8 cellular contexts compared by ENCODE assay signal in the genomic region with DNA sequence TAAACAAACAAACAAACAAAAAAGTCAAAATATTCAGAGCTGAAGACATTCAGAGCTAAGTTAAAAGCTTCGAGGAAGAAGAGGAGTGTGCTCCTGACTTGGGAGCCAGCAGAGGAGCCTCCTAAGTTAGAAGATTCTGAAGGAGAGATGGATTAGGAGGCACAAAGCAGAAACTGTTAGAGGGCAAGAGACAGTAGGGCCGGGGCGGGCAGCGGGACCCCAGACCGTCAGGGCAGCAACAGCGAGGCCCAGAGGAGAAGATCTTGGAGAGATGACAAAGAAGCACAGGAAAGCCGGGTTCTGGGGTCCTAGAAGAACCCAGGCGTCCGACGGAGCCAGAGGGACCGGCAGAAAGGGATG. TPM values are rescaled to one million over a fixed set of nuclear protein-coding genes. Genes with fewer than 3 reads are reported as not detected.
A peak's percentile ranks its signal among the peaks of the same experiment; 100 is the strongest.
DNase-seq lines count a peak whose midpoint lies in the region; ATAC-seq and TF ChIP-seq lines count a peak whose summit lies in the region.

No MANE protein-coding gene starts in this region.

- H3K79me2 ChIP-seq in HCT116 (ENCODE audit: insufficient read depth, low read length) = no peaks in the 10 kb centered on the region

- no peak for TF ChIP-seq RAD21 in HCT116 (IDR thresholded peaks at IDR 0.05; ENCODE audit: low read depth)

- WGBS in right cardiac atrium = 3% methylated on average over 11 of the region's 11 CpGs

- RAD21 ChIA-PET in HCT116 (lab: Charles Lee; ENCODE audit: low non-redundant PET in 1 of 2, low total read pairs in 2 of 2, uncharacterized antibody in 2 of 2, unreplicated experiment in 2 of 2) = no interaction called here

- ATAC-seq in HCT116 (peak; percentile 23; the same call in 1 of the 2 replicates), right cardiac atrium (peak; percentile 28 to 47)
- ATAC-seq in activated T-helper 17 cell treated with anti-CD3 and anti-CD28 coated beads, Interleukin-2, amount 50 U/mL, for 72 hours (replicated peaks) = no peak

- DNase-seq in HCT116 (ENCODE audit: low read depth, low spot score) = no peak
- DNase-seq in right cardiac atrium = no peak
- no peak for DNase-seq in GOT3 (lab: John Stamatoyannopoulos, UW)
- no peak for DNase-seq in putamen (ENCODE audit: low spot score)
- DNase-seq in SHP77 treated with DMSO at 0.1 percent for 48 hours (lab: John Stamatoyannopoulos, UW) = no peak
- DNase-seq in stimulated activated naive CD4-positive, alpha-beta T cell treated with Interleukin-2 at 50 U/mL for 16 hours (lab: John Stamatoyannopoulos, UW) = no peak

- intact Hi-C loops in HCT116 (cut with micrococcal nuclease) = no loop called here
- intact Hi-C loops in right cardiac atrium (cut with DNase I) = no loop called here

- peak overlapping the region; percentile 54 for H2AFZ ChIP-seq in HCT116 (ENCODE audit: low read depth, low read length, poor library complexity, severe bottlenecking)

- no peak overlapping the region for H3K27ac Mint-ChIP-seq in activated T-helper 17 cell treated with anti-CD3 and anti-CD28 coated beads, Interleukin-2, amount 50 U/mL, for 72 hours

- H3K9me2 ChIP-seq in HCT116 (ENCODE audit: insufficient read depth) = no peaks in the 10 kb centered on the region

- POLR2A ChIA-PET in HCT116 (lab: Charles Lee) = no interaction called here

- H3K36me3 Mint-ChIP-seq in activated T-helper 17 cell treated with anti-CD3 and anti-CD28 coated beads, Interleukin-2, amount 50 U/mL, for 72 hours (ENCODE audit: low read depth) = no peaks in the 10 kb centered on the region

- peak overlapping the region; percentile 75 for H3K4me2 ChIP-seq in HCT116 (ENCODE audit: low read length)

- no TSS peak for BruUV-seq in HCT116 (replicated peaks; lab: Mats Ljungman, UMichigan)

- no peaks in the 10 kb centered on the region for H3K9me3 Mint-ChIP-seq in activated T-helper 17 cell treated with anti-CD3 and anti-CD28 coated beads, Interleukin-2, amount 50 U/mL, for 72 hours

- no peaks in the 10 kb centered on the region for H3K27me3 ChIP-seq in HCT116 (ENCODE audit: insufficient read depth, low read length)
- no peaks in the 10 kb centered on the region for H3K27me3 ChIP-seq in right cardiac atrium (ENCODE audit: control insufficient read depth, insufficient read depth)

- peak overlapping the region; percentile 66 for H3K4me3 Mint-ChIP-seq in activated T-helper 17 cell treated with anti-CD3 and anti-CD28 coated beads, Interleukin-2, amount 50 U/mL, for 72 hours

- CTCF ChIA-PET in HCT116 (lab: Charles Lee) = no interaction called here

- H3K27ac ChIP-seq in HCT116 (ENCODE audit: low read depth, low read length) = no peak overlapping the region
- H3K27ac ChIP-seq in right cardiac atrium (ENCODE audit: low read length) = peak overlapping the region; percentile 1
- peak overlapping the region in 9 of 21 experiments; percentile 40 to 78 (median 60) for H3K27ac ChIP-seq in skin epidermis

- peaks cover 5% of the 10 kb centered on the region for H3K4me1 Mint-ChIP-seq in activated T-helper 17 cell treated with anti-CD3 and anti-CD28 coated beads, Interleukin-2, amount 50 U/mL, for 72 hours

- no peak for TF ChIP-seq CTCF in HCT116 (IDR thresholded peaks at IDR 0.05 in 2 of 3, conservative IDR thresholded peaks at IDR 0.05 in 1 of 3; ENCODE audit: borderline replicate concordance in 1 of 3, insufficient read depth in 1 of 3, low read depth in 2 of 3, low read length in 2 of 3)

- peak overlapping the region; percentile 51; the same call in 1 of the 2 replicates for H3K9ac ChIP-seq in HCT116 (ENCODE audit: low read length)

- H4K20me1 ChIP-seq in HCT116 (ENCODE audit: insufficient read depth) = no peaks in the 10 kb centered on the region

- no peaks in the 10 kb centered on the region for H3K36me3 ChIP-seq in HCT116 (ENCODE audit: control insufficient read depth in 1 of 2, insufficient read depth in 2 of 2, low read length in 2 of 2)

- H3K4me1 ChIP-seq in HCT116 (ENCODE audit: control insufficient read depth in 1 of 2, insufficient read depth in 2 of 2, low read length in 2 of 2) = peaks cover 0 to 10% of the 10 kb centered on the region in 2 experiments; a peak in 3 of 4 replicates
- H3K4me1 ChIP-seq in right cardiac atrium (ENCODE audit: control insufficient read depth, insufficient read depth, low read length) = no peaks in the 10 kb centered on the region

- no peaks in the 10 kb centered on the region for H3K9me3 ChIP-seq in HCT116 (ENCODE audit: control insufficient read depth in 1 of 2, insufficient read depth in 1 of 2, low read depth in 1 of 2, low read length in 2 of 2)
- H3K9me3 ChIP-seq in right cardiac atrium (ENCODE audit: control insufficient read depth, low read length) = no peaks in the 10 kb centered on the region

- no peak for TF ChIP-seq POLR2A in HCT116 (IDR thresholded peaks at IDR 0.05; ENCODE audit: borderline replicate concordance, extremely low read depth, insufficient read depth, insufficient read length)

- peak overlapping the region; percentile 52 to 61 for H3K4me3 ChIP-seq in HCT116 (replicated peaks in 1 of 2; ENCODE audit: low read depth in 1 of 2, low read length in 2 of 2)
- peak overlapping the region; percentile 43 for H3K4me3 ChIP-seq in right cardiac atrium (ENCODE audit: low read length)
- H3K4me3 ChIP-seq in skin epidermis = peak overlapping the region; percentile 38 to 58 (median 42)

- peaks cover 19% of the 10 kb centered on the region for H3K27me3 Mint-ChIP-seq in activated T-helper 17 cell treated with anti-CD3 and anti-CD28 coated beads, Interleukin-2, amount 50 U/mL, for 72 hours

TF ChIP-seq in HCT116, 20 proteins besides CTCF, POLR2A, EP300 and RAD21:
- TF ChIP-seq SRF (IDR thresholded peaks at IDR 0.05; ENCODE audit: low read depth) (no peak), REST (IDR thresholded peaks at IDR 0.05; ENCODE audit: low read depth) (no peak), SP1 (IDR thresholded peaks at IDR 0.05; ENCODE audit: low read depth) (no peak), SIN3A (IDR thresholded peaks at IDR 0.05; ENCODE audit: low read depth) (no peak), ELF1 (IDR thresholded peaks at IDR 0.05; ENCODE audit: borderline replicate concordance, low read depth) (no peak), EZH2 (IDR thresholded peaks at IDR 0.05) (no peak), POLR2AphosphoS5 (IDR thresholded peaks at IDR 0.05; ENCODE audit: low read depth, low read length) (no peak), FOSL1 (IDR thresholded peaks at IDR 0.05; ENCODE audit: low read depth) (no peak), MAX (IDR thresholded peaks at IDR 0.05) (no peak), YY1 (IDR thresholded peaks at IDR 0.05; ENCODE audit: extremely low read depth, insufficient replicate concordance, low read depth, low read length) (no peak)
- TF ChIP-seq, protein P1, sequence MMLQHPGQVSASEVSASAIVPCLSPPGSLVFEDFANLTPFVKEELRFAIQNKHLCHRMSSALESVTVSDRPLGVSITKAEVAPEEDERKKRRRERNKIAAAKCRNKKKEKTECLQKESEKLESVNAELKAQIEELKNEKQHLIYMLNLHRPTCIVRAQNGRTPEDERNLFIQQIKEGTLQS (IDR thresholded peaks at IDR 0.05) = no peak

RNA-seq across cellular contexts. Expression of gene KLHL13, which starts 0.7 kb away (rescaled TPM):
- total RNA-seq in HCT116 (2021; ENCODE audit: unreplicated experiment) (4.2 TPM), right cardiac atrium (10 to 100 TPM in 1 of 4 donors, 1 to 10 TPM in 3; 5.7 to 13.1 (median 6.8) TPM)
- polyA plus RNA-seq in HCT116 (2012) = 0.67 and 1.1 TPM in 2 replicates
- total RNA-seq in activated T-helper 17 cell treated with anti-CD3 and anti-CD28 coated beads, Interleukin-2, amount 50 U/mL, for 72 hours = under 1 TPM; 0.09 to 0.24 TPM
- 4.0 TPM for polyA plus RNA-seq in right cardiac atrium
